Comparison of ENCODE assay signal across 22 cellular contexts in the genomic region with DNA sequence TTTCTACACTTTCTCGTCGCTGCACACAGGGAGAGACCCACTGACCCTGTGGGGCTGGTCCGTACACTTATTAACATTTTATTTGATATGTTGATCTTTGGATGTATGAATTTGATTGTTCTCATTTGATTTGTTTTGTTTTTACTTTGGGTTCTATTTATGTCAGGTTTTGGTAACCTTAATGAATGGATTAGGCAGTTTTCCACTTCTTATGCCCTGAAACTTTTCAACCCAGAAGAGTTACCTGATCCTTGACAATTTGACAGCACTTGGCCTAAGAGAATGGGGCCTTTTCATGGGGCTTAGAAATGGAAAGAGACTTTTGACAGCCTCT. TPM values are rescaled to one million over a fixed set of nuclear protein-coding genes. Genes with fewer than 3 reads are reported as not detected.
"Had no signal": no experiment of that assay in that cellular context is flagged by ENCODE, and none has a peak within 500 bp of the region (broad histone marks: within the 10 kb centered on the region; RNA-seq: fewer than 3 reads in every experiment).

No MANE protein-coding gene starts in this region.

- H3K36me3 ChIP-seq: cardiac muscle cell, lower lobe of right lung, prostate gland, right atrium auricular region, stomach, WERI-Rb-1 had no signal

- H3K4me1 ChIP-seq: lower lobe of right lung, prostate gland, right atrium auricular region had no signal

- H3K9me3 ChIP-seq: lower lobe of right lung, prostate gland, right atrium auricular region, stomach had no signal

- H3K4me3 Mint-ChIP-seq: activated CD4-positive, alpha-beta T cell treated with anti-CD3 and anti-CD28 coated beads for 36 hours; natural killer cell treated with Interleukin-12 subunit alpha and Interleukin-12 subunit beta and Interleukin-15 and Interleukin-18, amount 100 ng/mL, for 72 hours had no signal

- H3K27ac ChIP-seq: cardiac muscle cell, lower lobe of right lung, prostate gland, right atrium auricular region, stomach, WERI-Rb-1 had no signal

- H3K9me3 Mint-ChIP-seq: activated naive CD4-positive, alpha-beta T cell treated with anti-CD3 and anti-CD28 coated beads, Interleukin-2, amount 50 U/mL, for 72 hours; natural killer cell treated with Interleukin-12 subunit alpha and Interleukin-12 subunit beta and Interleukin-15 and Interleukin-18, amount 100 ng/mL, for 72 hours had no signal

- DNase-seq: activated CD4-positive, alpha-beta T cell treated with anti-CD3 and anti-CD28 coated beads for 36 hours; activated CD4-positive, alpha-beta T cell treated with anti-CD3 and anti-CD28 coated beads, Interleukin-2, amount 50 U/mL, for 48 hours; activated gamma-delta T cell treated with Interleukin-2 at 50 U/mL for 16 hours; amniotic stem cell; dermis blood vessel endothelial cell; effector memory CD4-positive, alpha-beta T cell; foreskin fibroblast; hippocampal formation; islet precursor cell; lower lobe of right lung; stimulated activated CD4-positive, alpha-beta T cell treated with anti-CD3 and anti-CD28 coated beads, Interleukin-2, amount 100 ng/mL, for 24 hours; stomach; WERI-Rb-1 had no signal

- H3K36me3 Mint-ChIP-seq: activated naive CD4-positive, alpha-beta T cell treated with anti-CD3 and anti-CD28 coated beads, Interleukin-2, amount 50 U/mL, for 72 hours had no signal

- ATAC-seq: activated CD4-positive, alpha-beta T cell treated with anti-CD3 and anti-CD28 coated beads for 36 hours; lower lobe of right lung; natural killer cell treated with Interleukin-12 subunit alpha and Interleukin-12 subunit beta and Interleukin-15 and Interleukin-18, amount 100 ng/mL, for 72 hours had no signal

- H3K27ac Mint-ChIP-seq: activated CD4-positive, alpha-beta T cell treated with anti-CD3 and anti-CD28 coated beads for 36 hours; activated naive CD4-positive, alpha-beta T cell treated with anti-CD3 and anti-CD28 coated beads, Interleukin-2, amount 50 U/mL, for 72 hours; natural killer cell treated with Interleukin-12 subunit alpha and Interleukin-12 subunit beta and Interleukin-15 and Interleukin-18, amount 100 ng/mL, for 72 hours had no signal

- H3K27me3 ChIP-seq: cardiac muscle cell, right atrium auricular region had no signal

- H3K4me3 ChIP-seq: cardiac muscle cell, lower lobe of right lung, prostate gland, right atrium auricular region, stomach had no signal

RNA-seq across cellular contexts. Expression of a gene that starts 23.6 kb away (rescaled TPM):
- total RNA-seq: activated CD4-positive, alpha-beta T cell treated with anti-CD3 and anti-CD28 coated beads for 36 hours; activated naive CD4-positive, alpha-beta T cell treated with anti-CD3 and anti-CD28 coated beads, Interleukin-2, amount 50 U/mL, for 72 hours; cardiac muscle cell; dermis blood vessel endothelial cell; lower lobe of right lung; mesenteric fat pad; natural killer cell treated with Interleukin-12 subunit alpha and Interleukin-12 subunit beta and Interleukin-15 and Interleukin-18, amount 100 ng/mL, for 72 hours; omental fat pad; right atrium auricular region; stomach; T-helper 2 cell treated with Interferon-gamma antibody and Interleukin-4, amounts not matched to agents 100 ng/mL and 5 ng/mL, for 36 hours; temporal lobe had no signal
- polyA plus RNA-seq: cardiac muscle cell, stomach had no signal

RNA-seq across cellular contexts. Expression of a gene that starts 33.7 kb away (rescaled TPM):
- total RNA-seq: activated CD4-positive, alpha-beta T cell treated with anti-CD3 and anti-CD28 coated beads for 36 hours; activated naive CD4-positive, alpha-beta T cell treated with anti-CD3 and anti-CD28 coated beads, Interleukin-2, amount 50 U/mL, for 72 hours; dermis blood vessel endothelial cell; lower lobe of right lung; mesenteric fat pad; natural killer cell treated with Interleukin-12 subunit alpha and Interleukin-12 subunit beta and Interleukin-15 and Interleukin-18, amount 100 ng/mL, for 72 hours; omental fat pad; prostate gland; right atrium auricular region; stomach; T-helper 2 cell treated with Interferon-gamma antibody and Interleukin-4, amounts not matched to agents 100 ng/mL and 5 ng/mL, for 36 hours; temporal lobe had no signal
- polyA plus RNA-seq: stomach had no signal
